15 cellular contexts compared by ENCODE assay signal in genomic region chr13:31056650-31057275, GRCh38.
DNase-seq lines count a peak whose midpoint lies in the region; ATAC-seq and TF ChIP-seq lines count a peak whose summit lies in the region.
"Had no signal": no experiment of that assay in that cellular context is flagged by ENCODE, and none has a peak within 500 bp of the region (broad histone marks: within the 10 kb centered on the region; RNA-seq: fewer than 3 reads in every experiment).

No MANE protein-coding gene starts in this region.

- no peaks in the 10 kb centered on the region for H4K20me1 ChIP-seq in GM23338 (replicated peaks; ENCODE audit: insufficient read depth)
- H4K20me1 ChIP-seq: BLaER1 had no signal

- H3K4me1 Mint-ChIP-seq in GM23338 (peaks cover 8% of the 10 kb centered on the region), glutamatergic neuron (ENCODE audit: low read depth, unreplicated experiment) (peaks cover 14% of the 10 kb centered on the region), chondrocyte (ENCODE audit: low read depth) (peaks cover 3% of the 10 kb centered on the region)

- DNase-seq in AG09309 (ENCODE audit: low read depth) (no peak), GM23338 (ENCODE audit: low spot score) (peak; percentile 21), glutamatergic neuron (peak; percentile 54), NCI-H1105 treated with DMSO at 0.1 percent for 48 hours (lab: John Stamatoyannopoulos, UW) (no peak), chondrocyte (ENCODE audit: low spot score) (no peak), GDM1 (lab: John Stamatoyannopoulos, UW) (no peak)
- DNase-seq: activated effector memory CD4-positive, alpha-beta T cell treated with anti-CD3 and anti-CD28 coated beads, Interleukin-2, amount 50 U/mL, for 16 hours; NCI-H187; NCI-H510A; right cardiac atrium; stimulated activated CD4-positive, alpha-beta T cell treated with anti-CD3 and anti-CD28 coated beads, Interleukin-1b, Interleukin-23, amount 100 ng/mL, for 48 hours had no signal

- no peaks in the 10 kb centered on the region for H3K4me1 ChIP-seq in GM23338 (ENCODE audit: insufficient read depth)
- H3K4me1 ChIP-seq: BLaER1, gastroesophageal sphincter had no signal

- no peaks in the 10 kb centered on the region for H3K9me2 ChIP-seq in GM23338 (ENCODE audit: insufficient read depth)

- TF ChIP-seq CTCF in AG09309 (IDR thresholded peaks at IDR 0.05; ENCODE audit: control insufficient read depth, insufficient read depth, low read depth, low read length, missing control alignments) (peak; percentile 20), GM23338 (conservative IDR thresholded peaks at IDR 0.05; ENCODE audit: low read depth in 2 of 2) (no peak), glutamatergic neuron (IDR thresholded peaks at IDR 0.05; ENCODE audit: partially characterized antibody, unreplicated experiment) (no peak), chondrocyte (IDR thresholded peaks at IDR 0.05) (no peak)

- H3K27ac ChIP-seq in GM23338 (ENCODE audit: low read depth) (no peak overlapping the region), angular gyrus (ENCODE audit: low read depth, low read length) (peak overlapping the region; percentile 69)
- H3K27ac ChIP-seq: BLaER1, gastroesophageal sphincter had no signal

- H3K27me3 Mint-ChIP-seq in GM23338 (ENCODE audit: insufficient read depth, low read depth, poor library complexity) (peaks cover 1% of the 10 kb centered on the region), glutamatergic neuron (ENCODE audit: unreplicated experiment) (peaks cover 3% of the 10 kb centered on the region), chondrocyte (ENCODE audit: low read depth) (no peaks in the 10 kb centered on the region)

- no peak overlapping the region for H3K4me2 ChIP-seq in GM23338
- H3K4me2 ChIP-seq: BLaER1 had no signal

- H3K27me3 ChIP-seq in GM23338 (ENCODE audit: insufficient read depth): no peaks in the 10 kb centered on the region
- H3K27me3 ChIP-seq: BLaER1 had no signal

- H3K79me2 ChIP-seq in GM23338 (replicated peaks; ENCODE audit: insufficient read depth): no peaks in the 10 kb centered on the region

- H3K27ac Mint-ChIP-seq in GM23338 (no peak overlapping the region), glutamatergic neuron (ENCODE audit: unreplicated experiment) (no peak overlapping the region), chondrocyte (ENCODE audit: unreplicated experiment) (no peak overlapping the region)

- H3F3A ChIP-seq in GM23338 (replicated peaks; ENCODE audit: low read depth): no peaks in the 10 kb centered on the region

- H2AFZ ChIP-seq in GM23338: peak overlapping the region; percentile 0; the same call in 1 of the 2 replicates

- no peak overlapping the region for H3K4me3 ChIP-seq in AG09309 (ENCODE audit: control insufficient read depth, low read depth, low read length)
- no peak overlapping the region for H3K4me3 ChIP-seq in GM23338
- H3K4me3 ChIP-seq: BLaER1, gastroesophageal sphincter had no signal

- H3K4me3 Mint-ChIP-seq in GM23338: no peak overlapping the region
- H3K4me3 Mint-ChIP-seq in glutamatergic neuron (ENCODE audit: unreplicated experiment): peak overlapping the region; percentile 78
- H3K4me3 Mint-ChIP-seq in chondrocyte (ENCODE audit: unreplicated experiment): no peak overlapping the region

- no peaks in the 10 kb centered on the region for H3K36me3 Mint-ChIP-seq in GM23338 (ENCODE audit: low read depth)
- H3K36me3 Mint-ChIP-seq in glutamatergic neuron (ENCODE audit: unreplicated experiment): no peaks in the 10 kb centered on the region
- H3K36me3 Mint-ChIP-seq in chondrocyte (ENCODE audit: low read depth): no peaks in the 10 kb centered on the region

- no peaks in the 10 kb centered on the region for H3K36me3 ChIP-seq in GM23338 (ENCODE audit: insufficient read depth)
- H3K36me3 ChIP-seq: BLaER1, gastroesophageal sphincter had no signal

- ATAC-seq in GM23338 (no peak; the same call in 2 of the 3 replicates), HG03025 (IDR thresholded peaks at IDR 0.05; ENCODE audit: low FRiP score, unreplicated experiment) (no peak)
- ATAC-seq: gastroesophageal sphincter, right cardiac atrium had no signal

- H3K9me3 Mint-ChIP-seq in GM23338: no peaks in the 10 kb centered on the region
- peaks cover 4% of the 10 kb centered on the region for H3K9me3 Mint-ChIP-seq in glutamatergic neuron (ENCODE audit: unreplicated experiment)
- no peaks in the 10 kb centered on the region for H3K9me3 Mint-ChIP-seq in chondrocyte (ENCODE audit: low read depth)

TF ChIP-seq in GM23338, 12 proteins besides CTCF, POLR2A, EP300 and RAD21 (continues in another document):
- TF ChIP-seq ZNF462 (CRISPR knock-in tag; IDR thresholded peaks at IDR 0.05) (no peak), STAT1 (IDR thresholded peaks at IDR 0.05; ENCODE audit: unreplicated experiment) (no peak), ZNF114 (CRISPR knock-in tag; IDR thresholded peaks at IDR 0.05) (no peak), ZNF331 (CRISPR knock-in tag; IDR thresholded peaks at IDR 0.05; ENCODE audit: low read depth) (no peak), EZH2phosphoT487 (IDR thresholded peaks at IDR 0.05; ENCODE audit: unreplicated experiment) (no peak), EZH2 (IDR thresholded peaks at IDR 0.05; ENCODE audit: low read depth, unreplicated experiment) (no peak), JUNB (IDR thresholded peaks at IDR 0.05; ENCODE audit: unreplicated experiment) (no peak), CREB1 (CRISPR knock-in tag; IDR thresholded peaks at IDR 0.05; ENCODE audit: low read depth) (no peak), NANOG (IDR thresholded peaks at IDR 0.05; ENCODE audit: borderline replicate concordance) (no peak), POLR2AphosphoS5 (IDR thresholded peaks at IDR 0.05; ENCODE audit: low read depth) (no peak), ETS1 (IDR thresholded peaks at IDR 0.05) (no peak)

Comparison
In these comparisons a context has a peak if more than half of its experiments do, and no peak if none do; other contexts are left out.
1. DNase-seq: peak in GM23338 (single experiment) and glutamatergic neuron (single experiment); none in AG09309 (single experiment), NCI-H1105 treated with DMSO at 0.1 percent for 48 hours (single experiment), chondrocyte (single experiment) and GDM1 (single experiment).